Comparison of ENCODE assay signal across 2 cellular contexts in the genomic region with DNA sequence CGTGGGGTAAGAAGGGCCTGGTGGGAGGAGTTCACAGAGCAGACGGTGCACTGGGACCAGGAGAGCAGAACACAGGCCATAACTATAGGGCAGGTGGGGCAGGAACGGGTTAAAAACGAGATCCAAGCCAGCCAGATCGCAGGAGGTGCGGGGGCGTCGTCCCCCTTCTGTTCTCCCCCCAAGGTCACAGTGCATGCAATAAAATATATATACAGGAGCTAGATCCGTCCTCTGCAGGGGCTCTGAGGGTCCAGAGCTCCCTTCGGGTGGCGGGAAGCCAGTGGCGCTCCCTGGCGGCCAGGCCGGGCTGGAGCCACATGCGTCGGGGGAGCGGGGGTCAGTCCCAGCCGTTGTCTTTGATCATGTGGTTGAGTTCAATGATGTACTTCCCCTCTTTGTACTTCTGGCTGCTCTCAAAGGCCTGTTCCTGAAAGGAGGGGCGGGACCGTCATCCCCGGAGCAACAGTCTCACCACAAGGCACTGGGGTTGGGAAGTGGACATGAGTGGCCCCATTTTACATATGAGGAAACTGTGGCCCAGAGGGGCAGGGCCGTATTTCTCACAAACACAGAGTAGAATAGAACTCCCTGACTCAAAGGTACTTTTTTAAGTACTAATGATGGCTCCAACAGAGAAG.
TF ChIP-seq lines count a peak whose summit lies in the region.

No MANE protein-coding gene starts in this region.

TF ChIP-seq in HEK293, 187 proteins besides CTCF, POLR2A, EP300 and RAD21 (continued from another document and continues in another):
- TF ChIP-seq, protein P1, sequence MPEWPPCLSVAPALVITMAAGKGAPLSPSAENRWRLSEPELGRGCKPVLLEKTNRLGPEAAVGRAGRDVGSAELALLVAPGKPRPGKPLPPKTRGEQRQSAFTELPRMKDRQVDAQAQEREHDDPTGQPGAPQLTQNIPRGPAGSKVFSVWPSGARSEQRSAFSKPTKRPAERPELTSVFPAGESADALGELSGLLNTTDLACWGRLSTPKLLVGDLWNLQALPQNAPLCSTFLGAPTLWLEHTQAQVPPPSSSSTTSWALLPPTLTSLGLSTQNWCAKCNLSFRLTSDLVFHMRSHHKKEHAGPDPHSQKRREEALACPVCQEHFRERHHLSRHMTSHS (tag by site-specific recombination; IDR thresholded peaks at IDR 0.05): no peak
- TF ChIP-seq ZNF324 (tag by site-specific recombination; IDR thresholded peaks at IDR 0.05) (peak; percentile 19; the same call in 1 of the 2 replicates), ZNF2 (tag by site-specific recombination; IDR thresholded peaks at IDR 0.05) (peak; percentile 38; the same call in 1 of the 2 replicates), KLF10 (tag by site-specific recombination; IDR thresholded peaks at IDR 0.05) (peak; percentile 41; the same call in 1 of the 2 replicates), ZFP69B (tag by site-specific recombination; IDR thresholded peaks at IDR 0.05) (no peak; the same call in 1 of the 2 replicates), ZNF24 (tag by site-specific recombination; IDR thresholded peaks at IDR 0.05) (peak; percentile 82), ZNF132 (tag by site-specific recombination; IDR thresholded peaks at IDR 0.05; ENCODE audit: borderline replicate concordance) (no peak), ZNF777 (tag by site-specific recombination; IDR thresholded peaks at IDR 0.05; ENCODE audit: borderline replicate concordance) (no peak), MZF1 (tag by site-specific recombination; IDR thresholded peaks at IDR 0.05; ENCODE audit: borderline replicate concordance) (no peak), SCRT2 (tag by site-specific recombination; IDR thresholded peaks at IDR 0.05) (peak; percentile 91), ZNF292 (tag by site-specific recombination; IDR thresholded peaks at IDR 0.05; ENCODE audit: borderline replicate concordance, low read depth) (no peak), KLF7 (tag by site-specific recombination; IDR thresholded peaks at IDR 0.05; ENCODE audit: borderline replicate concordance) (no peak), ZNF10 (tag by site-specific recombination; IDR thresholded peaks at IDR 0.05) (no peak), SP7 (tag by site-specific recombination; IDR thresholded peaks at IDR 0.05) (peak; percentile 73)
- TF ChIP-seq, protein P2, sequence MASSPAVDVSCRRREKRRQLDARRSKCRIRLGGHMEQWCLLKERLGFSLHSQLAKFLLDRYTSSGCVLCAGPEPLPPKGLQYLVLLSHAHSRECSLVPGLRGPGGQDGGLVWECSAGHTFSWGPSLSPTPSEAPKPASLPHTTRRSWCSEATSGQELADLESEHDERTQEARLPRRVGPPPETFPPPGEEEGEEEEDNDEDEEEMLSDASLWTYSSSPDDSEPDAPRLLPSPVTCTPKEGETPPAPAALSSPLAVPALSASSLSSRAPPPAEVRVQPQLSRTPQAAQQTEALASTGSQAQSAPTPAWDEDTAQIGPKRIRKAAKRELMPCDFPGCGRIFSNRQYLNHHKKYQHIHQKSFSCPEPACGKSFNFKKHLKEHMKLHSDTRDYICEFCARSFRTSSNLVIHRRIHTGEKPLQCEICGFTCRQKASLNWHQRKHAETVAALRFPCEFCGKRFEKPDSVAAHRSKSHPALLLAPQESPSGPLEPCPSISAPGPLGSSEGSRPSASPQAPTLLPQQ (tag by site-specific recombination; IDR thresholded peaks at IDR 0.05): no peak
- TF ChIP-seq, protein P3, sequence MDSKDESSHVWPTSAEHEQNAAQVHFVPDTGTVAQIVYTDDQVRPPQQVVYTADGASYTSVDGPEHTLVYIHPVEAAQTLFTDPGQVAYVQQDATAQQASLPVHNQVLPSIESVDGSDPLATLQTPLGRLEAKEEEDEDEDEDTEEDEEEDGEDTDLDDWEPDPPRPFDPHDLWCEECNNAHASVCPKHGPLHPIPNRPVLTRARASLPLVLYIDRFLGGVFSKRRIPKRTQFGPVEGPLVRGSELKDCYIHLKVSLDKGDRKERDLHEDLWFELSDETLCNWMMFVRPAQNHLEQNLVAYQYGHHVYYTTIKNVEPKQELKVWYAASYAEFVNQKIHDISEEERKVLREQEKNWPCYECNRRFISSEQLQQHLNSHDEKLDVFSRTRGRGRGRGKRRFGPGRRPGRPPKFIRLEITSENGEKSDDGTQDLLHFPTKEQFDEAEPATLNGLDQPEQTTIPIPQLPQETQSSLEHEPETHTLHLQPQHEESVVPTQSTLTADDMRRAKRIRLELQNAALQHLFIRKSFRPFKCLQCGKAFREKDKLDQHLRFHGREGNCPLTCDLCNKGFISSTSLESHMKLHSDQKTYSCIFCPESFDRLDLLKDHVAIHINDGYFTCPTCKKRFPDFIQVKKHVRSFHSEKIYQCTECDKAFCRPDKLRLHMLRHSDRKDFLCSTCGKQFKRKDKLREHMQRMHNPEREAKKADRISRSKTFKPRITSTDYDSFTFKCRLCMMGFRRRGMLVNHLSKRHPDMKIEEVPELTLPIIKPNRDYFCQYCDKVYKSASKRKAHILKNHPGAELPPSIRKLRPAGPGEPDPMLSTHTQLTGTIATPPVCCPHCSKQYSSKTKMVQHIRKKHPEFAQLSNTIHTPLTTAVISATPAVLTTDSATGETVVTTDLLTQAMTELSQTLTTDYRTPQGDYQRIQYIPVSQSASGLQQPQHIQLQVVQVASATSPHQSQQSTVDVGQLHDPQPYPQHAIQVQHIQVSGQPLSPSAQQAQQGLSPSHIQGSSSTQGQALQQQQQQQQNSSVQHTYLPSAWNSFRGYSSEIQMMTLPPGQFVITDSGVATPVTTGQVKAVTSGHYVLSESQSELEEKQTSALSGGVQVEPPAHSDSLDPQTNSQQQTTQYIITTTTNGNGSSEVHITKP (tag by site-specific recombination; IDR thresholded peaks at IDR 0.05): peak; percentile 87
- TF ChIP-seq, protein P4, sequence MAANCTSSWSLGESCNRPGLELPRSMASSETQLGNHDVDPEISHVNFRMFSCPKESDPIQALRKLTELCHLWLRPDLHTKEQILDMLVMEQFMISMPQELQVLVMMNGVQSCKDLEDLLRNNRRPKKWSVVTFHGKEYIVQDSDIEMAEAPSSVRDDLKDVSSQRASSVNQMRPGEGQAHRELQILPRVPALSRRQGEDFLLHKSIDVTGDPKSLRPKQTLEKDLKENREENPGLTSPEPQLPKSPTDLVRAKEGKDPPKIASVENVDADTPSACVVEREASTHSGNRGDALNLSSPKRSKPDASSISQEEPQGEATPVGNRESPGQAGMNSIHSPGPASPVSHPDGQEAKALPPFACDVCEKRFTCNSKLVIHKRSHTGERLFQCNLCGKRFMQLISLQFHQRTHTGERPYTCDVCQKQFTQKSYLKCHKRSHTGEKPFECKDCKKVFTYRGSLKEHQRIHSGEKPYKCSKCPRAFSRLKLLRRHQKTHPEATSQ (tag by site-specific recombination; IDR thresholded peaks at IDR 0.05): peak; percentile 9; the same call in 1 of the 2 replicates
- TF ChIP-seq, protein P5, sequence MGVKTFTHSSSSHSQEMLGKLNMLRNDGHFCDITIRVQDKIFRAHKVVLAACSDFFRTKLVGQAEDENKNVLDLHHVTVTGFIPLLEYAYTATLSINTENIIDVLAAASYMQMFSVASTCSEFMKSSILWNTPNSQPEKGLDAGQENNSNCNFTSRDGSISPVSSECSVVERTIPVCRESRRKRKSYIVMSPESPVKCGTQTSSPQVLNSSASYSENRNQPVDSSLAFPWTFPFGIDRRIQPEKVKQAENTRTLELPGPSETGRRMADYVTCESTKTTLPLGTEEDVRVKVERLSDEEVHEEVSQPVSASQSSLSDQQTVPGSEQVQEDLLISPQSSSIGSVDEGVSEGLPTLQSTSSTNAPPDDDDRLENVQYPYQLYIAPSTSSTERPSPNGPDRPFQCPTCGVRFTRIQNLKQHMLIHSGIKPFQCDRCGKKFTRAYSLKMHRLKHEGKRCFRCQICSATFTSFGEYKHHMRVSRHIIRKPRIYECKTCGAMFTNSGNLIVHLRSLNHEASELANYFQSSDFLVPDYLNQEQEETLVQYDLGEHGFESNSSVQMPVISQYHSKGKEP (tag by site-specific recombination; IDR thresholded peaks at IDR 0.05): peak; percentile 69; the same call in 1 of the 2 replicates

TF ChIP-seq in K562, 482 proteins besides CTCF, POLR2A, EP300 and RAD21 (continued from another document and continues in another):
- TF ChIP-seq, protein P6, sequence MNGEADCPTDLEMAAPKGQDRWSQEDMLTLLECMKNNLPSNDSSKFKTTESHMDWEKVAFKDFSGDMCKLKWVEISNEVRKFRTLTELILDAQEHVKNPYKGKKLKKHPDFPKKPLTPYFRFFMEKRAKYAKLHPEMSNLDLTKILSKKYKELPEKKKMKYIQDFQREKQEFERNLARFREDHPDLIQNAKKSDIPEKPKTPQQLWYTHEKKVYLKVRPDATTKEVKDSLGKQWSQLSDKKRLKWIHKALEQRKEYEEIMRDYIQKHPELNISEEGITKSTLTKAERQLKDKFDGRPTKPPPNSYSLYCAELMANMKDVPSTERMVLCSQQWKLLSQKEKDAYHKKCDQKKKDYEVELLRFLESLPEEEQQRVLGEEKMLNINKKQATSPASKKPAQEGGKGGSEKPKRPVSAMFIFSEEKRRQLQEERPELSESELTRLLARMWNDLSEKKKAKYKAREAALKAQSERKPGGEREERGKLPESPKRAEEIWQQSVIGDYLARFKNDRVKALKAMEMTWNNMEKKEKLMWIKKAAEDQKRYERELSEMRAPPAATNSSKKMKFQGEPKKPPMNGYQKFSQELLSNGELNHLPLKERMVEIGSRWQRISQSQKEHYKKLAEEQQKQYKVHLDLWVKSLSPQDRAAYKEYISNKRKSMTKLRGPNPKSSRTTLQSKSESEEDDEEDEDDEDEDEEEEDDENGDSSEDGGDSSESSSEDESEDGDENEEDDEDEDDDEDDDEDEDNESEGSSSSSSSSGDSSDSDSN (IDR thresholded peaks at IDR 0.05; ENCODE audit: borderline replicate concordance in 1 of 2, low read depth in 2 of 2, low read length in 2 of 2): 0 out of 4 replicates have a peak, but pooled peaks of 1 of the 2 experiments have one; percentile 18
- TF ChIP-seq MCM5 (IDR thresholded peaks at IDR 0.05; ENCODE audit: low read depth) (no peak), KLF16 (IDR thresholded peaks at IDR 0.05) (no peak; the same call in 1 of the 2 replicates), SRSF3 (IDR thresholded peaks at IDR 0.05; ENCODE audit: insufficient read depth, low read length) (no peak), KAT7 (CRISPR knock-in tag; IDR thresholded peaks at IDR 0.05; ENCODE audit: borderline replicate concordance) (no peak; the same call in 1 of the 2 replicates), HOXB6 (CRISPR knock-in tag; IDR thresholded peaks at IDR 0.05; ENCODE audit: borderline replicate concordance) (peak; percentile 80; the same call in 1 of the 2 replicates), SIN3A (IDR thresholded peaks at IDR 0.05; ENCODE audit: borderline replicate concordance in 2 of 2, control insufficient read depth in 1 of 2, low read depth in 2 of 2, low read length in 2 of 2) (no peak), ZNF785 (CRISPR knock-in tag; IDR thresholded peaks at IDR 0.05) (peak; percentile 65; the same call in 1 of the 2 replicates), EWSR1 (IDR thresholded peaks at IDR 0.05; ENCODE audit: borderline replicate concordance, low read depth, partially characterized antibody) (no peak), HSF4 (CRISPR knock-in tag; IDR thresholded peaks at IDR 0.05; ENCODE audit: borderline replicate concordance) (peak; percentile 89; the same call in 1 of the 2 replicates), CCAR2 (IDR thresholded peaks at IDR 0.05; ENCODE audit: low read depth, low read length) (no peak), BRD9 (IDR thresholded peaks at IDR 0.05; ENCODE audit: low read depth, partially characterized antibody) (peak; percentile 96), POLR3G (IDR thresholded peaks at IDR 0.05; ENCODE audit: extremely low read depth, insufficient read length, insufficient replicate concordance) (no peak), NFE2L1 (tag; IDR thresholded peaks at IDR 0.05; ENCODE audit: borderline replicate concordance, low read depth) (peak; percentile 43; the same call in 1 of the 2 replicates)
- TF ChIP-seq, protein P7, sequence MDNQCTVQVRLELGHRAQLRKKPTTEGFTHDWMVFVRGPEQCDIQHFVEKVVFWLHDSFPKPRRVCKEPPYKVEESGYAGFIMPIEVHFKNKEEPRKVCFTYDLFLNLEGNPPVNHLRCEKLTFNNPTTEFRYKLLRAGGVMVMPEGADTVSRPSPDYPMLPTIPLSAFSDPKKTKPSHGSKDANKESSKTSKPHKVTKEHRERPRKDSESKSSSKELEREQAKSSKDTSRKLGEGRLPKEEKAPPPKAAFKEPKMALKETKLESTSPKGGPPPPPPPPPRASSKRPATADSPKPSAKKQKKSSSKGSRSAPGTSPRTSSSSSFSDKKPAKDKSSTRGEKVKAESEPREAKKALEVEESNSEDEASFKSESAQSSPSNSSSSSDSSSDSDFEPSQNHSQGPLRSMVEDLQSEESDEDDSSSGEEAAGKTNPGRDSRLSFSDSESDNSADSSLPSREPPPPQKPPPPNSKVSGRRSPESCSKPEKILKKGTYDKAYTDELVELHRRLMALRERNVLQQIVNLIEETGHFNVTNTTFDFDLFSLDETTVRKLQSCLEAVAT (IDR thresholded peaks at IDR 0.05): no peak; a peak in 1 of 4 replicates
- TF ChIP-seq, protein P8, sequence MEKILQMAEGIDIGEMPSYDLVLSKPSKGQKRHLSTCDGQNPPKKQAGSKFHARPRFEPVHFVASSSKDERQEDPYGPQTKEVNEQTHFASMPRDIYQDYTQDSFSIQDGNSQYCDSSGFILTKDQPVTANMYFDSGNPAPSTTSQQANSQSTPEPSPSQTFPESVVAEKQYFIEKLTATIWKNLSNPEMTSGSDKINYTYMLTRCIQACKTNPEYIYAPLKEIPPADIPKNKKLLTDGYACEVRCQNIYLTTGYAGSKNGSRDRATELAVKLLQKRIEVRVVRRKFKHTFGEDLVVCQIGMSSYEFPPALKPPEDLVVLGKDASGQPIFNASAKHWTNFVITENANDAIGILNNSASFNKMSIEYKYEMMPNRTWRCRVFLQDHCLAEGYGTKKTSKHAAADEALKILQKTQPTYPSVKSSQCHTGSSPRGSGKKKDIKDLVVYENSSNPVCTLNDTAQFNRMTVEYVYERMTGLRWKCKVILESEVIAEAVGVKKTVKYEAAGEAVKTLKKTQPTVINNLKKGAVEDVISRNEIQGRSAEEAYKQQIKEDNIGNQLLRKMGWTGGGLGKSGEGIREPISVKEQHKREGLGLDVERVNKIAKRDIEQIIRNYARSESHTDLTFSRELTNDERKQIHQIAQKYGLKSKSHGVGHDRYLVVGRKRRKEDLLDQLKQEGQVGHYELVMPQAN (IDR thresholded peaks at IDR 0.05; ENCODE audit: borderline replicate concordance): peak; percentile 48; the same call in 1 of the 2 replicates
- TF ChIP-seq, protein P9, sequence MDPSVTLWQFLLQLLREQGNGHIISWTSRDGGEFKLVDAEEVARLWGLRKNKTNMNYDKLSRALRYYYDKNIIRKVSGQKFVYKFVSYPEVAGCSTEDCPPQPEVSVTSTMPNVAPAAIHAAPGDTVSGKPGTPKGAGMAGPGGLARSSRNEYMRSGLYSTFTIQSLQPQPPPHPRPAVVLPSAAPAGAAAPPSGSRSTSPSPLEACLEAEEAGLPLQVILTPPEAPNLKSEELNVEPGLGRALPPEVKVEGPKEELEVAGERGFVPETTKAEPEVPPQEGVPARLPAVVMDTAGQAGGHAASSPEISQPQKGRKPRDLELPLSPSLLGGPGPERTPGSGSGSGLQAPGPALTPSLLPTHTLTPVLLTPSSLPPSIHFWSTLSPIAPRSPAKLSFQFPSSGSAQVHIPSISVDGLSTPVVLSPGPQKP (CRISPR knock-in tag; IDR thresholded peaks at IDR 0.05): no peak
- TF ChIP-seq, protein P10, sequence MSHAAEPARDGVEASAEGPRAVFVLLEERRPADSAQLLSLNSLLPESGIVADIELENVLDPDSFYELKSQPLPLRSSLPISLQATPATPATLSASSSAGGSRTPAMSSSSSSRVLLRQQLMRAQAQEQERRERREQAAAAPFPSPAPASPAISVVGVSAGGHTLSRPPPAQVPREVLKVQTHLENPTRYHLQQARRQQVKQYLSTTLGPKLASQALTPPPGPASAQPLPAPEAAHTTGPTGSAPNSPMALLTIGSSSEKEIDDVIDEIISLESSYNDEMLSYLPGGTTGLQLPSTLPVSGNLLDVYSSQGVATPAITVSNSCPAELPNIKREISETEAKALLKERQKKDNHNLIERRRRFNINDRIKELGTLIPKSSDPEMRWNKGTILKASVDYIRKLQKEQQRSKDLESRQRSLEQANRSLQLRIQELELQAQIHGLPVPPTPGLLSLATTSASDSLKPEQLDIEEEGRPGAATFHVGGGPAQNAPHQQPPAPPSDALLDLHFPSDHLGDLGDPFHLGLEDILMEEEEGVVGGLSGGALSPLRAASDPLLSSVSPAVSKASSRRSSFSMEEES (CRISPR knock-in tag; IDR thresholded peaks at IDR 0.05): peak; percentile 50; the same call in 1 of the 2 replicates
